Comparison of ENCODE assay signal across 12 cellular contexts in the genomic region with DNA sequence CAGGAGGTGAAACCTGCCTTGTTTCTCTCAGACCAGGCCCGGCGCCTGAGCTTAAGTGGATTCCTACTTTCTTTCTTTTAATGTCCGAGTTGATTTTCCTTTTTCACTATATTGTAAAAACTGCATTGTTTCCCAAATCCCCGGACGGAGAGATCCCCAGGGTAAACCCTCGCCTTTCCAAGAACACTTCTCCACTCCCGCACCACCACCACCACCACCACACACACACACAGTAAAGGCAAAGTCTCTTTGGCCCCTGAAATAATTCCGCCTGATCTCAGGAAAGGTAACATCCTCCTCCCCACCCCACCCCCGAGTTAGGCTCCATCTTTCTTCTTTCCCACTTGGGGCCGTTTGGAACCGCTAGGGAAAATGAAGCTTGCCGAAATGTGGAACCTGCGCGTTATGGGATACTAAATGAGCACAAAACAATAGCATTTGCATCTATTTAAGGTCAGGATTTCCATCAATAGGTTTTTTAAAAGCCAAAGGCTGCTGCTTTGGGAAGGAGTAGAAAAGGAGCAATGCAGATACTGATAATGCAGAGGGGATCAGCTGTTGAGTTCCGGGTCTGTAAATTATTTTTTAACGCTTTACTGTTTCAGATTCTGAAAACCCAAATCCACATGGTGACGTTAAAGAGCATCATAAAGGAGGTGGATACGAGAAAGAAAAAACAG. TPM values are rescaled to one million over a fixed set of nuclear protein-coding genes. Genes with fewer than 3 reads are reported as not detected.
A peak's percentile ranks its signal among the peaks of the same experiment; 100 is the strongest.
DNase-seq lines count a peak whose midpoint lies in the region; ATAC-seq, FAIRE-seq and TF ChIP-seq lines count a peak whose summit lies in the region.
"Had no signal": no experiment of that assay in that cellular context is flagged by ENCODE, and none has a peak within 500 bp of the region (broad histone marks: within the 10 kb centered on the region; RNA-seq: fewer than 3 reads in every experiment).

No MANE protein-coding gene starts in this region.

- H2BK5ac ChIP-seq in H1 (ENCODE audit: low read depth, low read length), result no peak overlapping the region

- H3K27ac ChIP-seq in right cardiac atrium (ENCODE audit: low read length), result no peak overlapping the region
- H3K27ac ChIP-seq in H1 (ENCODE audit: low read depth, low read length), result no peak overlapping the region
- peak overlapping the region; percentile 79 for H3K27ac ChIP-seq in vagina
- H3K27ac ChIP-seq: HL-60, VCaP had no signal

- no peak for TF ChIP-seq RAD21 in H1 (IDR thresholded peaks at IDR 0.05 in 1 of 2, conservative IDR thresholded peaks at IDR 0.05 in 1 of 2; ENCODE audit: low read depth in 2 of 2, low read length in 2 of 2)

- no peak overlapping the region for H3K14ac ChIP-seq in H1 (ENCODE audit: insufficient read length)

- peak overlapping the region; percentile 45 for H3K4me3 Mint-ChIP-seq in natural killer cell

- 12% methylated on average over 18 of the region's 18 CpGs for WGBS in right cardiac atrium
- WGBS in H1 (ENCODE audit: extremely low coverage in 1 of 2, insufficient coverage in 1 of 2, insufficient read length in 1 of 2, insufficient replicate concordance in 2 of 2, low coverage in 1 of 2, low lambda C conversion rate in 2 of 2, missing lambda C conversion rate in 1 of 2), 2 experiments, result 2% methylated on average over 18 of the region's 18 CpGs; no CpG with 5 or more reads in 1 of the 2 experiments

- H3K9me3 ChIP-seq in right cardiac atrium (ENCODE audit: control insufficient read depth, low read length) (no peaks in the 10 kb centered on the region), H1 (ENCODE audit: insufficient read depth in 2 of 2, low read depth in 1 of 2, low read length in 1 of 2) (no peaks in the 10 kb centered on the region), vagina (no peaks in the 10 kb centered on the region)

- H2AK5ac ChIP-seq in H1 (ENCODE audit: low read depth, low read length), result no peak overlapping the region

- H2BK120ac ChIP-seq in H1 (replicated peaks; ENCODE audit: low read depth, low read length), result no peak overlapping the region

- H3K4me2 ChIP-seq in H1 (ENCODE audit: insufficient read depth in 1 of 2, low read depth in 2 of 2, low read length in 2 of 2), result peak overlapping the region; percentile 97 to 99

- H2AFZ ChIP-seq in H1 (ENCODE audit: low read length), result no peak overlapping the region

- H3K27me3 Mint-ChIP-seq in natural killer cell (ENCODE audit: low read depth in 2 of 2), result peaks cover 56 to 84% of the 10 kb centered on the region in 2 donors

- no peaks in the 10 kb centered on the region for H4K20me1 ChIP-seq in H1 (replicated peaks in 1 of 2; ENCODE audit: control insufficient read depth in 1 of 2, insufficient read depth in 2 of 2, low read length in 2 of 2)

- TF ChIP-seq CTCF in H1 (IDR thresholded peaks at IDR 0.05; ENCODE audit: control extremely low read depth in 1 of 3, insufficient read depth in 1 of 3, low read depth in 1 of 3, low read length in 3 of 3), result no peak
- TF ChIP-seq CTCF in natural killer cell (IDR thresholded peaks at IDR 0.05), result no peak
- no peak for TF ChIP-seq CTCF in vagina (IDR thresholded peaks at IDR 0.05)

- no peaks in the 10 kb centered on the region for H3K79me2 ChIP-seq in H1 (ENCODE audit: control insufficient read depth in 1 of 2, insufficient read depth in 2 of 2, low read length in 2 of 2)

- H4K8ac ChIP-seq in H1 (ENCODE audit: extremely low read depth, insufficient read depth, low read length), result no peak overlapping the region

- H3K27ac Mint-ChIP-seq in natural killer cell, result no peak overlapping the region

- H3K56ac ChIP-seq in H1 (replicated peaks; ENCODE audit: insufficient read length, low read depth, low read length), result no peak overlapping the region

- H4K91ac ChIP-seq in H1 (replicated peaks; ENCODE audit: insufficient read length, low read length), result no peak overlapping the region

- H3K4ac ChIP-seq in H1 (replicated peaks; ENCODE audit: insufficient read length, low read depth, low read length), result no peak overlapping the region

- TF ChIP-seq POLR2A in H1 (IDR thresholded peaks at IDR 0.05; ENCODE audit: control extremely low read depth in 1 of 2, low read depth in 2 of 2, low read length in 2 of 2) (no peak), vagina (IDR thresholded peaks at IDR 0.05) (no peak)

- no peaks in the 10 kb centered on the region for H3K36me3 ChIP-seq in H1 (ENCODE audit: control insufficient read depth in 2 of 4, insufficient read depth in 4 of 4, low read length in 3 of 4)
- no peaks in the 10 kb centered on the region for H3K36me3 ChIP-seq in vagina

- no peak overlapping the region for H2BK15ac ChIP-seq in H1 (ENCODE audit: low read length)

- H3K36me3 Mint-ChIP-seq in natural killer cell, result no peaks in the 10 kb centered on the region

- H3K23ac ChIP-seq in H1 (ENCODE audit: insufficient read length), result no peak overlapping the region

- POLR2A ChIA-PET in H1 (lab: Charles Lee; ENCODE audit: partially characterized antibody), result no interaction called here

- CTCF ChIA-PET in H1 (lab: Charles Lee; ENCODE audit: partially characterized antibody), result interaction anchor here (0.9 to 1.8 kb wide), 2 partner anchors 12 to 192 kb away, joined by 3 to 4 read pairs; no protein-coding TSS in a partner anchor

- no peak overlapping the region for H2BK12ac ChIP-seq in H1 (ENCODE audit: low read depth, low read length)

- peaks cover 32% of the 10 kb centered on the region for H3K23me2 ChIP-seq in H1 (ENCODE audit: low read depth, low read length)

- no peak overlapping the region for H4K5ac ChIP-seq in H1 (ENCODE audit: insufficient read length, low read depth, low read length)

- DNase-seq in right cardiac atrium (no peak), left ventricle myocardium superior (no peak), H1 (ENCODE audit: low read depth in 1 of 2, low spot score in 2 of 2) (no peak), natural killer cell (no peak), vagina (ENCODE audit: extremely low spot score in 2 of 2) (no peak), H4 (ENCODE audit: low spot score) (no peak)
- no peak for DNase-seq in activated CD4-positive, alpha-beta T cell treated with anti-CD3 and anti-CD28 coated beads, Interleukin-2, amount 50 U/mL, for 1 hour
- DNase-seq: NCI-H1417 treated with DMSO at 0.1 percent for 48 hours had no signal

- H2BK20ac ChIP-seq in H1 (ENCODE audit: low read length), result no peak overlapping the region

- H3K18ac ChIP-seq in H1 (ENCODE audit: extremely low read depth, low read length), result no peak overlapping the region

- no peak for FAIRE-seq in H1 (lab: Jason Lieb, UNC)

- ATAC-seq in right cardiac atrium (no peak), left ventricle myocardium superior (no peak), natural killer cell (no peak), GM18867 (IDR thresholded peaks at IDR 0.05; ENCODE audit: unreplicated experiment) (no peak)

- no peaks in the 10 kb centered on the region for H3K79me1 ChIP-seq in H1 (ENCODE audit: low read depth, low read length)

- no peak overlapping the region for H3K9ac ChIP-seq in H1 (replicated peaks in 1 of 4; ENCODE audit: extremely low read depth in 1 of 4, low read depth in 3 of 4, low read length in 3 of 4)

- peaks cover 4% of the 10 kb centered on the region in 2 donors for H3K4me1 Mint-ChIP-seq in natural killer cell

- H3K27me3 ChIP-seq in right cardiac atrium (ENCODE audit: control insufficient read depth, insufficient read depth) (peaks cover 2% of the 10 kb centered on the region), H1 (replicated peaks in 1 of 4; ENCODE audit: control insufficient read depth in 3 of 4, extremely low read depth in 1 of 4, insufficient read depth in 3 of 4, low read length in 3 of 4) (peaks cover 39 to 84% (median 72%) of the 10 kb centered on the region in 4 experiments), vagina (no peaks in the 10 kb centered on the region)

- H3K4me1 ChIP-seq in right cardiac atrium (ENCODE audit: control insufficient read depth, insufficient read depth, low read length), result no peaks in the 10 kb centered on the region
- peaks cover 8 to 35% (median 15%) of the 10 kb centered on the region in 4 experiments; a peak in 6 of 7 replicates for H3K4me1 ChIP-seq in H1 (replicated peaks in 1 of 4; ENCODE audit: control insufficient read depth in 3 of 4, insufficient read depth in 4 of 4, low read length in 3 of 4)
- peaks cover 25% of the 10 kb centered on the region for H3K4me1 ChIP-seq in vagina

- H3K4me3 ChIP-seq in right cardiac atrium (ENCODE audit: low read length) (peak overlapping the region; percentile 25), H1 (ENCODE audit: extremely low read depth in 1 of 4, insufficient read depth in 2 of 4, low read depth in 3 of 4, low read length in 4 of 4) (peak overlapping the region; percentile 36 to 65 (median 46); a peak in 7 of 8 replicates), vagina (peak overlapping the region; percentile 48 to 60)

- no peaks in the 10 kb centered on the region for H3K9me3 Mint-ChIP-seq in natural killer cell

- intact Hi-C loops in right cardiac atrium (cut with DNase I), result no loop called here
- intact Hi-C loops in left ventricle myocardium superior (cut with micrococcal nuclease), result no loop called here
- intact Hi-C loops in natural killer cell (cut with micrococcal nuclease), result no loop called here
- intact Hi-C loops in vagina (cut with DNase I), result no loop called here

- TF ChIP-seq EP300 in H1 (IDR thresholded peaks at IDR 0.05; ENCODE audit: borderline replicate concordance in 1 of 2, low read depth in 2 of 2, low read length in 2 of 2), result no peak

TF ChIP-seq in H1, 55 proteins besides CTCF, POLR2A, EP300 and RAD21 (continues in another document):
- TF ChIP-seq CBX8 (IDR thresholded peaks at IDR 0.05; ENCODE audit: borderline replicate concordance, low read depth, low read length), result 0 out of 2 replicates have a peak, but pooled peaks have one; percentile 55

RNA-seq across cellular contexts. Expression of gene HPSE2, which starts 2.5 kb away (rescaled TPM):
- total RNA-seq in right cardiac atrium (not detected), left ventricle myocardium superior (not detected), natural killer cell (not detected), vagina (10.6 TPM)
- polyA plus RNA-seq in right cardiac atrium (0.09 TPM), H1 (2011; rRNA removed) (0.28 and 0.41 TPM in 2 replicates)
- 0.38 and 0.58 TPM in 2 replicates for total RNA-seq in H1 (2021; fragmentation: NEBNext Ultra II Directional; extraction: Animal tissue kit (Norgen Biotek cat#: 25700))
- 0.19 TPM for polyA plus RNA-seq in H1 (2011; cell fraction: cytosol; rRNA removed)
- 0.47 TPM for polyA plus RNA-seq in H1 (2011; cell fraction: nucleus; rRNA removed)
- polyA plus RNA-seq in H1 (2012, experiment 1 of 2), result 0.33 to 0.80 TPM (median 0.63 TPM) in 4 replicates
- polyA plus RNA-seq in H1 (2012, experiment 2 of 2), result 0.12 TPM
- polyA plus RNA-seq in H1 (2013, experiment 1 of 2), result 0.26 TPM
- 0.29 TPM for polyA plus RNA-seq in H1 (2013, experiment 2 of 2)
- 0.41 and 0.47 TPM in 2 replicates for polyA minus RNA-seq in H1 (2011; rRNA and poly(A)+ RNA removed)
- not detected for polyA minus RNA-seq in H1 (2011; cell fraction: cytosol; rRNA and poly(A)+ RNA removed)
- 2.4 TPM for polyA minus RNA-seq in H1 (2011; cell fraction: nucleus; rRNA and poly(A)+ RNA removed)
- not detected in 2 replicates for total RNA-seq in H4 (2014; rRNA removed; shearing (Covaris generic))
- polyA plus RNA-seq: liver had no signal
